8 cellular contexts compared by ENCODE assay signal in genomic region chr4:3955361-3956164, GRCh38.
DNase-seq lines count a peak whose midpoint lies in the region; ATAC-seq, FAIRE-seq and TF ChIP-seq lines count a peak whose summit lies in the region.
"Not testable (repeated sequence)": the region's sequence is repeated elsewhere in the genome, so short reads cannot be mapped to it uniquely, and the experiment has no call there.

No MANE protein-coding gene starts in this region.

- peak; percentile 72 for FAIRE-seq in pancreas (lab: Jason Lieb, UNC)

- H3K36me3 ChIP-seq in pancreas, tibial artery: not testable (repeated sequence)

- H3K4me3 ChIP-seq in pancreas (peak overlapping the region; percentile 22 to 89 (median 60)), tibial artery (peak overlapping the region; percentile 59 to 83)

- intact Hi-C loops in Right ventricle myocardium inferior (cut with DNase I); pancreas (cut with DNase I); tibial artery (cut with DNase I; ENCODE audit: low total_unique reads): not testable (repeated sequence)

- peak; percentile 10 for TF ChIP-seq CTCF in GM10266 (IDR thresholded peaks at IDR 0.05; ENCODE audit: control insufficient read depth, insufficient read depth, low read depth, missing control alignments)
- not testable (repeated sequence) for TF ChIP-seq CTCF in pancreas (IDR thresholded peaks at IDR 0.05); tibial artery (IDR thresholded peaks at IDR 0.05)

- H3K4me1 ChIP-seq in pancreas, result not testable (repeated sequence)
- H3K4me1 ChIP-seq in tibial artery, result peaks cover 0 to 12% (median 3%) of the 10 kb centered on the region in 4 donors

- DNase-seq in GM10266 (ENCODE audit: extremely low spot score) (peak; percentile 89), NCI-H1105 (lab: John Stamatoyannopoulos, UW) (peak; percentile 97), SKM-1 treated with dmso at 0.1 percent for 144 hours (lab: John Stamatoyannopoulos, UW; ENCODE audit: unreplicated experiment) (peak; percentile 98), Right ventricle myocardium inferior (ENCODE audit: missing footprints) (peak; percentile 100), pancreas (peak; percentile 98 to 100 (median 100)), tibial artery (peak; percentile 100)
- DNase-seq in activated naive CD8-positive, alpha-beta T cell treated with anti-CD3 and anti-CD28 coated beads, Interleukin-2, amount 50 U/mL, for 16 hours (ENCODE audit: low read depth, low spot score), result peak; percentile 99

- not testable (repeated sequence) for H3K9me3 ChIP-seq in pancreas, tibial artery

- ATAC-seq in HG02642 (IDR thresholded peaks at IDR 0.05; ENCODE audit: poor library complexity, unreplicated experiment), result peak; percentile 97
- ATAC-seq in Right ventricle myocardium inferior, result peak; percentile 100
- ATAC-seq in pancreas, result peak; percentile 100

- H3K27ac ChIP-seq in pancreas (peak overlapping the region; percentile 43 to 70 (median 60)), tibial artery (peak overlapping the region; percentile 82 to 84)

- not testable (repeated sequence) for H3K27me3 ChIP-seq in pancreas, tibial artery

- 1% methylated on average over 45 to 56 of the region's 56 CpGs for WGBS in pancreas, 2 donors

Comparison
In these comparisons a context has a peak if more than half of its experiments do, and no peak if none do; other contexts are left out.
1. Peak in every context shown above with its lines: DNase-seq, ATAC-seq, H3K4me3 ChIP-seq and H3K27ac ChIP-seq.